Comparison of ENCODE assay signal across 1 cellular context in the genomic region with DNA sequence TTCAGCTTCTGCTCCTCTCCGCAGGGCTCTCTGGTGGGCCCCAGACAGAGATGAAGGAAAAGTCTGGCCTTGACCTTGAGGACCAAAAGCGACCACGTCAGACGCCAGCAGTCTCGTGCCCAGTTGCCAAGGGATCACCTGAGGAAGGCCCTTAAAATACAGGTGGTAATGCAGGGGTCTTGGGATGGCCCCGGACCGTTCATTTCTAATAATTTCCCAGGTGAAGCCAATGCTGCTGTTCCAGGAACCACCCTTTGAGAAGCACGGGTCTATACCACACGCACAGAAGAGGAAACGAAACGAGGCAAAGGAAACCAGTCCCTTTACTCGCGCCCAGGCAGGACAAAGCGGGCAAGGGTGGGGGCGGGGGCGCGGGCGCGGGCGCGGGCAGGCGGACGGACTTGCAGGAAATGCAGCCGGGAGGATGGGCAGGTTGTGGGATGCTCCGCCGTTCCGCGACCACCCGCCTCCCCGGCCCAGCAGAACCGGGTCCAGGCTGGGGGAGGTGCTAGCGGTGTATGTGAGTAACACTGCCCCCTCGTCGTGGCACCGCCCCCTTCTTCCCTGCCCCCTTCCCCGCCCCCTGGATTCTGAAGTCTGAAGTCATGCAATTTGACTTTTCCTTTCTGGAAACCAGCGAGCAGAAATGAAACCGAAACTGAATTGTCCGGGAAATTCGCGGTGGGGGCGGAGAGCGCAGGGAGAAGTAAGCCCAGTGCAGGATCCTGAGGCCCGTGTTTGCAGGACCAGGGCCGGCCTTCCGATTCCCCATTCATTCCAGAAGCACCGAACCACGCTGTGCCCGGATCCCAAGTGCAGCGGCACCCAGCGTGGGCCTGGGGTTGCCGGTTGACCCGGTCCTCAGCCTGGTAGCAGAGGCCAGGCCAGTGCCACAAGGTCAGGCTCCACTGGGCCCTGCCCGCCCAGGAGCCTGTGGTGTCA.
TF ChIP-seq lines count a peak whose summit lies in the region.

No MANE protein-coding gene starts in this region.

TF ChIP-seq in K562, 482 proteins besides CTCF, POLR2A, EP300 and RAD21 (continued from another document):
- TF ChIP-seq, protein P1, sequence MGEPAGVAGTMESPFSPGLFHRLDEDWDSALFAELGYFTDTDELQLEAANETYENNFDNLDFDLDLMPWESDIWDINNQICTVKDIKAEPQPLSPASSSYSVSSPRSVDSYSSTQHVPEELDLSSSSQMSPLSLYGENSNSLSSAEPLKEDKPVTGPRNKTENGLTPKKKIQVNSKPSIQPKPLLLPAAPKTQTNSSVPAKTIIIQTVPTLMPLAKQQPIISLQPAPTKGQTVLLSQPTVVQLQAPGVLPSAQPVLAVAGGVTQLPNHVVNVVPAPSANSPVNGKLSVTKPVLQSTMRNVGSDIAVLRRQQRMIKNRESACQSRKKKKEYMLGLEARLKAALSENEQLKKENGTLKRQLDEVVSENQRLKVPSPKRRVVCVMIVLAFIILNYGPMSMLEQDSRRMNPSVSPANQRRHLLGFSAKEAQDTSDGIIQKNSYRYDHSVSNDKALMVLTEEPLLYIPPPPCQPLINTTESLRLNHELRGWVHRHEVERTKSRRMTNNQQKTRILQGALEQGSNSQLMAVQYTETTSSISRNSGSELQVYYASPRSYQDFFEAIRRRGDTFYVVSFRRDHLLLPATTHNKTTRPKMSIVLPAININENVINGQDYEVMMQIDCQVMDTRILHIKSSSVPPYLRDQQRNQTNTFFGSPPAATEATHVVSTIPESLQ (CRISPR knock-in tag; IDR thresholded peaks at IDR 0.05), result no peak
- TF ChIP-seq ZNF217 (CRISPR knock-in tag; IDR thresholded peaks at IDR 0.05), result no peak
- peak; percentile 44; the same call in 1 of the 2 replicates for TF ChIP-seq PHF8 (IDR thresholded peaks at IDR 0.05; ENCODE audit: borderline replicate concordance, low read length)
- no peak for TF ChIP-seq TAL1 (IDR thresholded peaks at IDR 0.05)
- no peak for TF ChIP-seq IRF2 (CRISPR knock-in tag; IDR thresholded peaks at IDR 0.05)
- TF ChIP-seq ZNF76 (CRISPR knock-in tag; IDR thresholded peaks at IDR 0.05; ENCODE audit: borderline replicate concordance), result no peak
- TF ChIP-seq KLF13 (tag; IDR thresholded peaks at IDR 0.05; ENCODE audit: borderline replicate concordance, low read depth), result no peak
- no peak for TF ChIP-seq ZNF174 (CRISPR knock-in tag; IDR thresholded peaks at IDR 0.05)
- TF ChIP-seq ZFX (CRISPR knock-in tag; IDR thresholded peaks at IDR 0.05), result peak; percentile 15; the same call in 1 of the 2 replicates
- TF ChIP-seq ARID2 (IDR thresholded peaks at IDR 0.05), result no peak
- no peak for TF ChIP-seq ZNF175 (CRISPR knock-in tag; IDR thresholded peaks at IDR 0.05; ENCODE audit: low read depth)
- TF ChIP-seq MAZ (CRISPR knock-in tag; conservative IDR thresholded peaks at IDR 0.05 in 1 of 2, IDR thresholded peaks at IDR 0.05 in 1 of 2), result no peak
- TF ChIP-seq VEZF1 (CRISPR knock-in tag; IDR thresholded peaks at IDR 0.05), result peak; percentile 61; the same call in 1 of the 2 replicates
- TF ChIP-seq RBBP5 (IDR thresholded peaks at IDR 0.05; ENCODE audit: borderline replicate concordance, insufficient read depth, low read length, poor library complexity, severe bottlenecking), result peak; percentile 29
- no peak for TF ChIP-seq CREBBP (IDR thresholded peaks at IDR 0.05; ENCODE audit: low read depth, low read length)
- TF ChIP-seq EGR1 (conservative IDR thresholded peaks at IDR 0.05), result peak; percentile 28; the same call in 1 of the 2 replicates
- TF ChIP-seq EP400 (IDR thresholded peaks at IDR 0.05), result no peak
- no peak for TF ChIP-seq RUNX1 (IDR thresholded peaks at IDR 0.05; ENCODE audit: low read depth)
- TF ChIP-seq IRF9 (tag; IDR thresholded peaks at IDR 0.05), result peak; percentile 63; the same call in 1 of the 2 replicates
- no peak for TF ChIP-seq ZC3H4 (CRISPR knock-in tag; IDR thresholded peaks at IDR 0.05; ENCODE audit: borderline replicate concordance)
- TF ChIP-seq MEF2A (IDR thresholded peaks at IDR 0.05; ENCODE audit: control insufficient read depth, low read depth, low read length), result no peak
- TF ChIP-seq MBD1 (CRISPR knock-in tag; IDR thresholded peaks at IDR 0.05), result no peak
- 0 out of 4 replicates have a peak, but pooled peaks of 1 of the 2 experiments have one; percentile 20 for TF ChIP-seq NRF1 (conservative IDR thresholded peaks at IDR 0.05 in 1 of 2, IDR thresholded peaks at IDR 0.05 in 1 of 2)
- no peak for TF ChIP-seq TARDBP (IDR thresholded peaks at IDR 0.05)
- TF ChIP-seq MTF1 (CRISPR knock-in tag; IDR thresholded peaks at IDR 0.05; ENCODE audit: borderline replicate concordance), result no peak
- no peak for TF ChIP-seq NONO (IDR thresholded peaks at IDR 0.05; ENCODE audit: low read depth in 2 of 2, low read length in 1 of 2)
- no peak for TF ChIP-seq LEF1 (IDR thresholded peaks at IDR 0.05)
- no peak for TF ChIP-seq NR1H2 (CRISPR knock-in tag; IDR thresholded peaks at IDR 0.05)
- TF ChIP-seq ZNF197 (CRISPR knock-in tag; IDR thresholded peaks at IDR 0.05; ENCODE audit: low read depth), result no peak
- TF ChIP-seq BRD4 (IDR thresholded peaks at IDR 0.05), result no peak
- TF ChIP-seq ETS2 (tag; IDR thresholded peaks at IDR 0.05; ENCODE audit: borderline replicate concordance, poor library complexity, severe bottlenecking), result no peak
- TF ChIP-seq, protein P2, sequence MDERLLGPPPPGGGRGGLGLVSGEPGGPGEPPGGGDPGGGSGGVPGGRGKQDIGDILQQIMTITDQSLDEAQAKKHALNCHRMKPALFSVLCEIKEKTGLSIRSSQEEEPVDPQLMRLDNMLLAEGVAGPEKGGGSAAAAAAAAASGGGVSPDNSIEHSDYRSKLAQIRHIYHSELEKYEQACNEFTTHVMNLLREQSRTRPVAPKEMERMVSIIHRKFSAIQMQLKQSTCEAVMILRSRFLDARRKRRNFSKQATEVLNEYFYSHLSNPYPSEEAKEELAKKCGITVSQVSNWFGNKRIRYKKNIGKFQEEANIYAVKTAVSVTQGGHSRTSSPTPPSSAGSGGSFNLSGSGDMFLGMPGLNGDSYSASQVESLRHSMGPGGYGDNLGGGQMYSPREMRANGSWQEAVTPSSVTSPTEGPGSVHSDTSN (CRISPR knock-in tag; IDR thresholded peaks at IDR 0.05; ENCODE audit: low read depth), result no peak
- TF ChIP-seq, protein P2 (tag; conservative IDR thresholded peaks at IDR 0.05; ENCODE audit: low read depth), result no peak
- TF ChIP-seq KLF6 (CRISPR knock-in tag; IDR thresholded peaks at IDR 0.05; ENCODE audit: borderline replicate concordance), result no peak
- no peak for TF ChIP-seq TCFL5 (CRISPR knock-in tag; conservative IDR thresholded peaks at IDR 0.05)
- peak; percentile 38; the same call in 1 of the 2 replicates for TF ChIP-seq ZBTB40 (IDR thresholded peaks at IDR 0.05)
- TF ChIP-seq ZBTB40 (CRISPR knock-in tag; IDR thresholded peaks at IDR 0.05), result no peak
